In the genomic region with DNA sequence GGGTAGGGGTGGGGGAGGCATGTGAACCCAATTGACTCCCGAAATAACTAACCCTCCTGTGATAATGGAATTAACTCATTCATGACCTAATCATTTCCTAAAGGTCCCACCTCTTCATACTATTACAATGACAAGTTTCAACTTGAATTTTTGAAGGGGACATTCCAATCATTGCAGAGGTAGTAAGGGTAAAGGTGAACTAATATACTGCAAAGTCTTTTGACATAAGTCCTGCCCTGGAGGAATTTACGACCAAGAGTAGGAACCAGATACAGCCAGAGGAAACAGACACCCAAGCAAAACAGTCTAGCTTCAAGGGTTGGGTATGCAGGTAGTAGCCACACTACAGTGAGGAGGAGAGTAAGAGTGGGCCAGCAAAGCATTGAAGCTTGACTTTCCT, we compare ENCODE assay signal across 14 cellular contexts. TPM values are rescaled to one million over a fixed set of nuclear protein-coding genes. Genes with fewer than 3 reads are reported as not detected.
DNase-seq lines count a peak whose midpoint lies in the region; ATAC-seq and TF ChIP-seq lines count a peak whose summit lies in the region.
"Had no signal": no experiment of that assay in that cellular context is flagged by ENCODE, and none has a peak within 500 bp of the region (broad histone marks: within the 10 kb centered on the region; RNA-seq: fewer than 3 reads in every experiment).

No MANE protein-coding gene starts in this region.

- H2AFZ ChIP-seq in smooth muscle cell (ENCODE audit: low read depth), result peak overlapping the region; percentile 17

- no peaks in the 10 kb centered on the region for H3K36me3 Mint-ChIP-seq in activated CD4-positive, alpha-beta memory T cell treated with anti-CD3 and anti-CD28 coated beads for 36 hours
- H3K36me3 Mint-ChIP-seq in activated CD4-positive, alpha-beta memory T cell treated with anti-CD3 and anti-CD28 coated beads, Interleukin-2, amount 10 ng/mL, durations not matched to agents 7 days and 5 days (ENCODE audit: low read depth), result peaks cover 3% of the 10 kb centered on the region
- H3K36me3 Mint-ChIP-seq in immature natural killer cell, result no peaks in the 10 kb centered on the region

- peak overlapping the region; percentile 50 for H3K27ac Mint-ChIP-seq in activated CD4-positive, alpha-beta memory T cell treated with anti-CD3 and anti-CD28 coated beads for 36 hours
- H3K27ac Mint-ChIP-seq in activated CD4-positive, alpha-beta memory T cell treated with anti-CD3 and anti-CD28 coated beads, Interleukin-2, amount 10 ng/mL, durations not matched to agents 7 days and 5 days, result no peak overlapping the region
- H3K27ac Mint-ChIP-seq in immature natural killer cell, result peak overlapping the region; percentile 96 to 98 (median 97)

- peaks cover 13% of the 10 kb centered on the region for H4K20me1 ChIP-seq in smooth muscle cell (ENCODE audit: low read depth)

- H3K4me1 Mint-ChIP-seq in activated CD4-positive, alpha-beta memory T cell treated with anti-CD3 and anti-CD28 coated beads for 36 hours (ENCODE audit: low read depth), result peaks cover 18% of the 10 kb centered on the region
- peaks cover 26% of the 10 kb centered on the region for H3K4me1 Mint-ChIP-seq in activated CD4-positive, alpha-beta memory T cell treated with anti-CD3 and anti-CD28 coated beads, Interleukin-2, amount 10 ng/mL, durations not matched to agents 7 days and 5 days
- H3K4me1 Mint-ChIP-seq in immature natural killer cell, result peaks cover 19 to 29% of the 10 kb centered on the region in 2 donors

- POLR2A ChIA-PET in activated CD4-positive, alpha-beta memory T cell treated with anti-CD3 and anti-CD28 coated beads for 36 hours (lab: Charles Lee), result interaction anchor here (1.2 kb wide), 1 partner anchor 38 kb away, joined by 3 read pairs; no protein-coding TSS in a partner anchor
- POLR2A ChIA-PET in activated CD4-positive, alpha-beta memory T cell treated with anti-CD3 and anti-CD28 coated beads, Interleukin-2, amount 10 ng/mL, durations not matched to agents 7 days and 5 days (lab: Charles Lee), result no interaction called here

- peak overlapping the region; percentile 92 for H3K27ac ChIP-seq in RWPE2 (ENCODE audit: poor library complexity, severe bottlenecking)
- no peak overlapping the region for H3K27ac ChIP-seq in smooth muscle cell (ENCODE audit: low read depth)

- 62% methylated on average over 2 of the region's 2 CpGs for WGBS in smooth muscle cell (ENCODE audit: low lambda C conversion rate)

- CTCF ChIA-PET in activated CD4-positive, alpha-beta memory T cell treated with anti-CD3 and anti-CD28 coated beads for 36 hours (lab: Charles Lee), result interaction anchor here (1.1 kb wide), 1 partner anchor 166 kb away, joined by 3 read pairs; no protein-coding TSS in a partner anchor
- CTCF ChIA-PET in activated CD4-positive, alpha-beta memory T cell treated with anti-CD3 and anti-CD28 coated beads, Interleukin-2, amount 10 ng/mL, durations not matched to agents 7 days and 5 days (lab: Charles Lee), result no interaction called here

- no peak overlapping the region for H3K4me3 Mint-ChIP-seq in activated CD4-positive, alpha-beta memory T cell treated with anti-CD3 and anti-CD28 coated beads for 36 hours
- H3K4me3 Mint-ChIP-seq in activated CD4-positive, alpha-beta memory T cell treated with anti-CD3 and anti-CD28 coated beads, Interleukin-2, amount 10 ng/mL, durations not matched to agents 7 days and 5 days, result no peak overlapping the region
- peak overlapping the region in 3 of 5 donors; percentile 37 to 99 (median 97) for H3K4me3 Mint-ChIP-seq in immature natural killer cell

- H3K79me2 ChIP-seq in smooth muscle cell (ENCODE audit: low read depth), result peaks cover 32% of the 10 kb centered on the region

- no peaks in the 10 kb centered on the region for H3F3A ChIP-seq in smooth muscle cell (ENCODE audit: low read depth)

- no peaks in the 10 kb centered on the region for H3K9me3 Mint-ChIP-seq in activated CD4-positive, alpha-beta memory T cell treated with anti-CD3 and anti-CD28 coated beads for 36 hours
- H3K9me3 Mint-ChIP-seq in activated CD4-positive, alpha-beta memory T cell treated with anti-CD3 and anti-CD28 coated beads, Interleukin-2, amount 10 ng/mL, durations not matched to agents 7 days and 5 days, result no peaks in the 10 kb centered on the region
- H3K9me3 Mint-ChIP-seq in immature natural killer cell, result no peaks in the 10 kb centered on the region
- H3K9me3 Mint-ChIP-seq: activated T-cell treated with anti-CD3 and anti-CD28 coated beads, Interleukin-2, amount 50 U/mL, for 24 hours had no signal

- H3K4me2 ChIP-seq in smooth muscle cell, result no peak overlapping the region

- no peaks in the 10 kb centered on the region for H3K27me3 ChIP-seq in RWPE2 (ENCODE audit: insufficient read depth, poor library complexity, severe bottlenecking)
- no peaks in the 10 kb centered on the region for H3K27me3 ChIP-seq in smooth muscle cell (ENCODE audit: low read depth)
- H3K27me3 ChIP-seq: ascending aorta, upper lobe of right lung had no signal

- H3K4me3 ChIP-seq in RWPE2 (ENCODE audit: severe bottlenecking) (no peak overlapping the region), smooth muscle cell (no peak overlapping the region)

- H3K4me1 ChIP-seq in RWPE2 (ENCODE audit: insufficient read depth, poor library complexity, severe bottlenecking) (peaks cover 31% of the 10 kb centered on the region), smooth muscle cell (ENCODE audit: low read depth) (peaks cover 6% of the 10 kb centered on the region)

- H3K9me3 ChIP-seq in RWPE2 (ENCODE audit: severe bottlenecking), result no peaks in the 10 kb centered on the region
- H3K9me3 ChIP-seq in smooth muscle cell (replicated peaks; ENCODE audit: low read depth), result no peaks in the 10 kb centered on the region
- H3K9me3 ChIP-seq: ascending aorta, upper lobe of right lung had no signal

- H3K36me3 ChIP-seq in RWPE2 (ENCODE audit: low read depth) (no peaks in the 10 kb centered on the region), smooth muscle cell (ENCODE audit: low read depth) (no peaks in the 10 kb centered on the region)
- H3K36me3 ChIP-seq: ascending aorta, upper lobe of right lung had no signal

- no peak for TF ChIP-seq CTCF in RWPE2 (IDR thresholded peaks at IDR 0.05; ENCODE audit: poor library complexity, severe bottlenecking)
- TF ChIP-seq CTCF in smooth muscle cell (IDR thresholded peaks at IDR 0.05; ENCODE audit: borderline replicate concordance, insufficient read depth, poor library complexity, severe bottlenecking), result no peak

- peak; percentile 42 for ATAC-seq in RWPE2 (ENCODE audit: low read depth)
- ATAC-seq in GM21576 (IDR thresholded peaks at IDR 0.05; ENCODE audit: unreplicated experiment), result no peak
- ATAC-seq: upper lobe of right lung had no signal

- no peak for DNase-seq in activated CD4-positive, alpha-beta memory T cell treated with anti-CD3 and anti-CD28 coated beads for 36 hours
- no peak for DNase-seq in activated CD4-positive, alpha-beta memory T cell treated with anti-CD3 and anti-CD28 coated beads, Interleukin-2, amount 10 ng/mL, durations not matched to agents 7 days and 5 days
- DNase-seq in RWPE2 (ENCODE audit: low spot score) (no peak), immature natural killer cell (no peak), smooth muscle cell (lab: John Stamatoyannopoulos, UW; ENCODE audit: unreplicated experiment) (no peak), NK-92 (lab: John Stamatoyannopoulos, UW; ENCODE audit: unreplicated experiment) (no peak), SW 1271 (lab: John Stamatoyannopoulos, UW) (no peak)
- DNase-seq: activated T-cell treated with anti-CD3 and anti-CD28 coated beads, Interleukin-2, amount 50 U/mL, for 24 hours; effector memory CD4-positive, alpha-beta T cell; NCI-H1105; NCI-H510A treated with DMSO at 0.1 percent for 48 hours; upper lobe of right lung had no signal

- no peaks in the 10 kb centered on the region for H3K27me3 Mint-ChIP-seq in activated CD4-positive, alpha-beta memory T cell treated with anti-CD3 and anti-CD28 coated beads for 36 hours
- peaks cover 2% of the 10 kb centered on the region for H3K27me3 Mint-ChIP-seq in activated CD4-positive, alpha-beta memory T cell treated with anti-CD3 and anti-CD28 coated beads, Interleukin-2, amount 10 ng/mL, durations not matched to agents 7 days and 5 days
- H3K27me3 Mint-ChIP-seq in immature natural killer cell (ENCODE audit: low read depth in 3 of 3), result peaks cover 8 to 9% (median 9%) of the 10 kb centered on the region in 3 donors
- H3K27me3 Mint-ChIP-seq: activated T-cell treated with anti-CD3 and anti-CD28 coated beads, Interleukin-2, amount 50 U/mL, for 24 hours had no signal

- intact Hi-C loops in activated CD4-positive, alpha-beta memory T cell treated with anti-CD3 and anti-CD28 coated beads for 36 hours (cut with micrococcal nuclease), result no loop called here

- no peak overlapping the region for H3K9ac ChIP-seq in smooth muscle cell (ENCODE audit: low read depth)

RNA-seq across cellular contexts. Expression of gene SRBD1, which starts 1.2 kb away (rescaled TPM):
- total RNA-seq in activated CD4-positive, alpha-beta memory T cell treated with anti-CD3 and anti-CD28 coated beads for 36 hours, result 10 to 100 TPM; 19.3 to 20.5 TPM
- 10 to 100 TPM; 18.1 to 18.9 TPM for total RNA-seq in activated CD4-positive, alpha-beta memory T cell treated with anti-CD3 and anti-CD28 coated beads, Interleukin-2, amount 10 ng/mL, durations not matched to agents 7 days and 5 days
- 10 to 100 TPM in 2 of 3 donors, 1 to 10 TPM in 1; 5.9 to 13.4 (median 10.2) TPM for polyA plus RNA-seq in immature natural killer cell
- total RNA-seq in smooth muscle cell, result 22.5 and 23.1 TPM in 2 replicates
- 9.4 and 11.1 TPM in 2 replicates for polyA plus RNA-seq in smooth muscle cell

RNA-seq across cellular contexts. Expression of gene PRKCE, which starts 39.2 kb away (rescaled TPM):
- 10 to 100 TPM; 12.5 to 13.6 TPM for total RNA-seq in activated CD4-positive, alpha-beta memory T cell treated with anti-CD3 and anti-CD28 coated beads for 36 hours
- 10 to 100 TPM; 20.6 to 23.3 TPM for total RNA-seq in activated CD4-positive, alpha-beta memory T cell treated with anti-CD3 and anti-CD28 coated beads, Interleukin-2, amount 10 ng/mL, durations not matched to agents 7 days and 5 days
- polyA plus RNA-seq in immature natural killer cell, result 1 to 10 TPM; 1.0 to 3.0 (median 2.5) TPM
- 16.2 and 20.6 TPM in 2 replicates for total RNA-seq in smooth muscle cell
- 25.4 and 29.1 TPM in 2 replicates for polyA plus RNA-seq in smooth muscle cell

Comparison
In these comparisons a context has a peak if more than half of its experiments do, and no peak if none do; other contexts are left out.
1. H3K4me3 Mint-ChIP-seq: peak in immature natural killer cell (3 of 5); none in activated CD4-positive, alpha-beta memory T cell treated with anti-CD3 and anti-CD28 coated beads for 36 hours (single experiment) and activated CD4-positive, alpha-beta memory T cell treated with anti-CD3 and anti-CD28 coated beads, Interleukin-2, amount 10 ng/mL, durations not matched to agents 7 days and 5 days (single experiment).